ENCODE assay signal across 8 cellular contexts in the genomic region with DNA sequence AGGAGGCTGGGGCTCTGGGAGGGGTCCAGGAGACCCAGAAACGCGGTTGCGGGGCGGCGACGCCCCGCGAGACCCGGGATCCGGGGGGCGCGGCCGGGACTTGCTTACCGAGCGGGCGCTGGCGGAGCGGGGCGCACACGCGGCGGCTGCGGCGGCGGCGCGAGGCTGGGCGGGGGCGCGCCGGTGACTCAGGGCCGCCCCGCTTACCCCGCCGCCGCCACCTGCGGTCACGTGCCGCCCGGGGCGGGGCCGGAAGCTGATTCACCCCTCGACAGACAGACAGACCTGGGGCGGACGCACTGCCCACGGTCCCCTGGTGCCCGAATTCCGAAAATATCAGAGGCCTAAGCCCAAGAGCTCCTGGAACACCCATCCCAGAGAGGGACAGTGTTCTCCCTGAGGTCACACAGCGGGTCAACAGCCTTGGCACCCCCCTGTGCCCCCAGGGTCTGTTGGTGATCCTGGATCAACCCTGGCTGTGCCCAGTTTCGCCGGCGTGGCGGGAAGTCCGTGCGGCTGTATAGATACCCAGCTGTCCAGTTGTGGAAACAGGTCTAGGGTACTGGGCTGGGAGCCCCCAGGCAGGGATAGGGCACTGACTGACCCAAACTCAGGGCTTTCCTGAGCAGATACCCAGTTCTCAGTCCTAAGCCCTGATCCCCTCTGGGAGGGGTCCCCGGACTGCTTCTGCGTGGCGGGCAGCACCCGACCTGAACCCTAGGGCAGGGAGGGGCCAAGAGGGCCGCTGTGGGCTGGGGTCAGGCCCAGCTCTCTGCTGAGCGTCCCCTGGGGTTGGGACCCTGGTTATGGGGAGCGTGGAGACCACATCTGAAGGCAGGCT. TPM values are rescaled to one million over a fixed set of nuclear protein-coding genes. Genes with fewer than 3 reads are reported as not detected.
DNase-seq lines count a peak whose midpoint lies in the region; ATAC-seq and TF ChIP-seq lines count a peak whose summit lies in the region.

A gene with protein sequence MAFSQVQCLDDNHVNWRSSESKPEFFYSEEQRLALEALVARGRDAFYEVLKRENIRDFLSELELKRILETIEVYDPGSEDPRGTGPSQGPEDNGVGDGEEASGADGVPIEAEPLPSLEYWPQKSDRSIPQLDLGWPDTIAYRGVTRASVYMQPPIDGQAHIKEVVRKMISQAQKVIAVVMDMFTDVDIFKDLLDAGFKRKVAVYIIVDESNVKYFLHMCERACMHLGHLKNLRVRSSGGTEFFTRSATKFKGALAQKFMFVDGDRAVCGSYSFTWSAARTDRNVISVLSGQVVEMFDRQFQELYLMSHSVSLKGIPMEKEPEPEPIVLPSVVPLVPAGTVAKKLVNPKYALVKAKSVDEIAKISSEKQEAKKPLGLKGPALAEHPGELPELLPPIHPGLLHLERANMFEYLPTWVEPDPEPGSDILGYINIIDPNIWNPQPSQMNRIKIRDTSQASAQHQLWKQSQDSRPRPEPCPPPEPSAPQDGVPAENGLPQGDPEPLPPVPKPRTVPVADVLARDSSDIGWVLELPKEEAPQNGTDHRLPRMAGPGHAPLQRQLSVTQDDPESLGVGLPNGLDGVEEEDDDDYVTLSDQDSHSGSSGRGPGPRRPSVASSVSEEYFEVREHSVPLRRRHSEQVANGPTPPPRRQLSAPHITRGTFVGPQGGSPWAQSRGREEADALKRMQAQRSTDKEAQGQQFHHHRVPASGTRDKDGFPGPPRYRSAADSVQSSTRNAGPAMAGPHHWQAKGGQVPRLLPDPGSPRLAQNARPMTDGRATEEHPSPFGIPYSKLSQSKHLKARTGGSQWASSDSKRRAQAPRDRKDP (minus strand): TSS at position 164 of the 841 bp plus-strand sequence. CDS start 723 bp downstream, outside the sequence.

- H4K8ac ChIP-seq in IMR-90 (ENCODE audit: low read depth in 2 of 2, low read length in 2 of 2): peak within 1 kb of the TSS; percentile 79 to 95

- DNase-seq in COR-L47 (lab: John Stamatoyannopoulos, UW) (peak; percentile 18), IMR-90 (peak; percentile 71), T-helper 22 cell (ENCODE audit: low read depth) (peak; percentile 84), astrocyte of the spinal cord (ENCODE audit: low read depth, low spot score) (peak; percentile 65), DMS114 treated with DMSO at 0.1 percent for 48 hours (lab: John Stamatoyannopoulos, UW; ENCODE audit: unreplicated experiment) (no peak)
- peak; percentile 95 for DNase-seq in stimulated activated CD4-positive, alpha-beta T cell treated with anti-CD3 and anti-CD28 coated beads, Interleukin-15, amount 100 ng/mL, for 24 hours

- peak within 1 kb of the TSS; percentile 76 for H3K18ac ChIP-seq in IMR-90 (ENCODE audit: low read depth, low read length)

- POLR2A ChIA-PET in IMR-90 (lab: Charles Lee; ENCODE audit: unreplicated experiment): no interaction called here

- CTCF ChIA-PET in IMR-90 (lab: Yijun Ruan, JAX): no interaction called here

- no TSS peak for BruUV-seq in IMR-90 (replicated peaks; lab: Mats Ljungman, UMichigan)

- peak within 1 kb of the TSS; percentile 91 for H3K4me2 ChIP-seq in IMR-90 (ENCODE audit: low read depth, low read length)

- H3K27ac ChIP-seq in IMR-90 (ENCODE audit: insufficient read depth, low read length): peak within 1 kb of the TSS; percentile 73
- peak within 1 kb of the TSS; percentile 5 for H3K27ac ChIP-seq in iPS-20b (ENCODE audit: low read length)

- WGBS in IMR-90 (ENCODE audit: extremely low coverage in 2 of 2, insufficient read length in 1 of 2), 2 experiments: 19% methylated on average over 39 of the region's 62 CpGs; no CpG with 5 or more reads in 1 of the 2 experiments

- H3K27me3 ChIP-seq in IMR-90 (ENCODE audit: control insufficient read depth, insufficient read depth, low read length) (no peaks in the 10 kb centered on the region), iPS-20b (ENCODE audit: insufficient read depth, low read length) (no peaks in the 10 kb centered on the region; the same call in 1 of the 2 replicates)

- H3K9me3 ChIP-seq in IMR-90 (ENCODE audit: control insufficient read depth, insufficient read depth, low read length): no peaks in the 10 kb centered on the region
- no peaks in the 10 kb centered on the region; the same call in 1 of the 2 replicates for H3K9me3 ChIP-seq in iPS-20b (ENCODE audit: insufficient read depth, low read depth, low read length)

- peak within 1 kb of the TSS; percentile 95 for H3K23ac ChIP-seq in IMR-90 (ENCODE audit: low read depth, low read length)

- H3K4me1 ChIP-seq in IMR-90 (ENCODE audit: control insufficient read depth, insufficient read depth, low read length): peaks cover 31% of the 10 kb centered on the region
- peaks cover 10% of the 10 kb centered on the region; the same call in 1 of the 2 replicates for H3K4me1 ChIP-seq in iPS-20b (ENCODE audit: insufficient read depth, low read length)

- TF ChIP-seq CTCF in IMR-90 (conservative IDR thresholded peaks at IDR 0.05; ENCODE audit: low read depth, low read length): no peak
- TF ChIP-seq CTCF in astrocyte of the spinal cord (IDR thresholded peaks at IDR 0.05; ENCODE audit: low read depth, low read length): no peak

- in situ Hi-C loops in IMR-90 (cut with MboI; ENCODE audit: low sequenced_read_pairs) (no loop called here), astrocyte of the spinal cord (cut with HindIII; ENCODE audit: low sequenced_read_pairs) (no loop called here)

- TF ChIP-seq RAD21 in IMR-90 (IDR thresholded peaks at IDR 0.05; ENCODE audit: low read length): no peak

- H3K36me3 ChIP-seq in IMR-90 (ENCODE audit: control insufficient read depth, insufficient read depth, low read length) (peaks cover 2% of the 10 kb centered on the region; the same call in 1 of the 2 replicates), iPS-20b (ENCODE audit: insufficient read depth, low read depth, low read length) (peaks cover 30% of the 10 kb centered on the region)

- intact Hi-C loops in IMR-90 (cut with micrococcal nuclease): loop anchor here (2.0 kb wide), 1 partner anchor 44 kb away; no protein-coding TSS in a partner anchor

- ATAC-seq in GM21381 (IDR thresholded peaks at IDR 0.05; ENCODE audit: unreplicated experiment) (peak; percentile 72), IMR-90 (ENCODE audit: low read depth) (peak; percentile 60)

- H3K4ac ChIP-seq in IMR-90 (ENCODE audit: low read depth, low read length): peak within 1 kb of the TSS; percentile 93

- H3K4me3 ChIP-seq in IMR-90 (ENCODE audit: insufficient read depth, low read depth, low read length) (peak within 1 kb of the TSS; percentile 71), astrocyte of the spinal cord (ENCODE audit: low read depth, low read length) (peak within 1 kb of the TSS; percentile 65), iPS-20b (ENCODE audit: low read length) (peak within 1 kb of the TSS; percentile 85)

- peak within 1 kb of the TSS; percentile 82 for H3K9ac ChIP-seq in IMR-90 (ENCODE audit: low read depth, low read length)
- peak within 1 kb of the TSS; percentile 83 for H3K9ac ChIP-seq in iPS-20b (ENCODE audit: low read depth, low read length)

- peak within 1 kb of the TSS; percentile 58 for H2BK5ac ChIP-seq in IMR-90 (ENCODE audit: low read depth, low read length, poor library complexity, severe bottlenecking)

- peak within 1 kb of the TSS; percentile 91 for H3K14ac ChIP-seq in IMR-90 (replicated peaks; ENCODE audit: low read depth, low read length)

- peak within 1 kb of the TSS; percentile 33 for H3K56ac ChIP-seq in IMR-90 (ENCODE audit: extremely low read depth, insufficient read depth, low read length)

- H2AFZ ChIP-seq in IMR-90 (replicated peaks; ENCODE audit: low read length, poor library complexity): peak within 1 kb of the TSS; percentile 96

- H2AK9ac ChIP-seq in IMR-90 (replicated peaks; ENCODE audit: low read depth, low read length, poor library complexity): peak within 1 kb of the TSS; percentile 98

- H2BK20ac ChIP-seq in IMR-90 (ENCODE audit: low read depth, low read length): peak within 1 kb of the TSS; percentile 83

- H4K5ac ChIP-seq in IMR-90 (ENCODE audit: low read depth, low read length): peak within 1 kb of the TSS; percentile 94

- H3K9me1 ChIP-seq in IMR-90 (ENCODE audit: insufficient read depth, low read length): peaks cover 13% of the 10 kb centered on the region; the same call in 1 of the 2 replicates

- peak within 1 kb of the TSS; percentile 98; the same call in 2 of the 3 replicates for H2BK15ac ChIP-seq in IMR-90 (ENCODE audit: low read depth, low read length)

- peak; percentile 48; the same call in 1 of the 2 replicates for TF ChIP-seq POLR2A in IMR-90 (IDR thresholded peaks at IDR 0.05; ENCODE audit: low read depth, low read length)

- peak within 1 kb of the TSS; percentile 89 for H2AK5ac ChIP-seq in IMR-90 (ENCODE audit: low read depth, low read length)

- H4K20me1 ChIP-seq in IMR-90 (ENCODE audit: insufficient read depth, low read length): peaks cover 29% of the 10 kb centered on the region

- peaks cover 14 to 47% of the 10 kb centered on the region in 2 experiments; a peak in 3 of 4 replicates for H3K79me1 ChIP-seq in IMR-90 (ENCODE audit: low read depth in 1 of 2, low read length in 2 of 2)

- peak within 1 kb of the TSS; percentile 96 for H4K91ac ChIP-seq in IMR-90 (ENCODE audit: insufficient read depth, low read depth, low read length)

- dilution Hi-C loops in IMR-90 (cut with HindIII; ENCODE audit: low sequenced_read_pairs, unreplicated experiment): no loop called here

- H2BK120ac ChIP-seq in IMR-90 (ENCODE audit: low read depth, low read length): peak within 1 kb of the TSS; percentile 92

TF ChIP-seq in IMR-90, 13 proteins besides CTCF, POLR2A, EP300 and RAD21 (continues in another document):
- peak; percentile 84 for TF ChIP-seq FOS (IDR thresholded peaks at IDR 0.05; ENCODE audit: low read depth, low read length)
- TF ChIP-seq RCOR1 (IDR thresholded peaks at IDR 0.05; ENCODE audit: insufficient replicate concordance, low read length): peak; percentile 36
- peak; percentile 99 for TF ChIP-seq BHLHE40 (IDR thresholded peaks at IDR 0.05; ENCODE audit: low read depth, low read length)
- TF ChIP-seq SMC3 (IDR thresholded peaks at IDR 0.05; ENCODE audit: low read depth, low read length): peak; percentile 5; the same call in 1 of the 2 replicates
- TF ChIP-seq CEBPB (IDR thresholded peaks at IDR 0.05; ENCODE audit: low read depth, low read length): no peak
- TF ChIP-seq CHD1 (IDR thresholded peaks at IDR 0.05; ENCODE audit: low read depth, low read length): 0 out of 2 replicates have a peak, but pooled peaks have one; percentile 36
- TF ChIP-seq MXI1 (IDR thresholded peaks at IDR 0.05; ENCODE audit: borderline replicate concordance, low read depth, low read length): peak; percentile 72; the same call in 1 of the 2 replicates
- TF ChIP-seq MAZ (IDR thresholded peaks at IDR 0.05; ENCODE audit: borderline replicate concordance, low read depth, low read length): 0 out of 2 replicates have a peak, but pooled peaks have one; percentile 42
- no peak for TF ChIP-seq RFX5 (IDR thresholded peaks at IDR 0.05; ENCODE audit: low read depth, low read length)

RNA-seq across cellular contexts. Expression of the gene that starts here (rescaled TPM):
- 9.5 and 10.3 TPM in 2 replicates for total RNA-seq in IMR-90 (2012; rRNA removed)
- polyA plus RNA-seq in IMR-90 (2012; rRNA removed): 12.6 and 14.1 TPM in 2 replicates
- 7.5 and 10.0 TPM in 2 replicates for polyA plus RNA-seq in IMR-90 (2012; cell fraction: cytosol; rRNA removed)
- 16.3 and 36.3 TPM in 2 replicates for polyA plus RNA-seq in IMR-90 (2012; cell fraction: nucleus; rRNA removed; ENCODE audit: low replicate concordance)
